Comparison of ENCODE assay signal across 1 cellular context in genomic region chr6:26204332-26205160, GRCh38.
A peak's percentile ranks its signal among the peaks of the same experiment; 100 is the strongest.
TF ChIP-seq lines count a peak whose summit lies in the region.

No MANE protein-coding gene starts in this region.

TF ChIP-seq in H1, 55 proteins besides CTCF, POLR2A, EP300 and RAD21:
- TF ChIP-seq NRF1 (IDR thresholded peaks at IDR 0.05; ENCODE audit: low read depth, low read length): no peak
- peak; percentile 46 for TF ChIP-seq KDM4A (IDR thresholded peaks at IDR 0.05; ENCODE audit: low read depth, low read length, severe bottlenecking)
- TF ChIP-seq USF2 (IDR thresholded peaks at IDR 0.05; ENCODE audit: low read length): no peak; the same call in 1 of the 2 replicates
- 0 out of 2 replicates have a peak, but pooled peaks have one; percentile 42 for TF ChIP-seq ATF3 (IDR thresholded peaks at IDR 0.05; ENCODE audit: insufficient read depth, low read depth, low read length)
- TF ChIP-seq MAFK (IDR thresholded peaks at IDR 0.05; ENCODE audit: low read depth, low read length): peak; percentile 22; the same call in 1 of the 2 replicates
- peak; percentile 100 for TF ChIP-seq JUND (IDR thresholded peaks at IDR 0.05; ENCODE audit: low read length)
- peak; percentile 92 for TF ChIP-seq CREB1 (IDR thresholded peaks at IDR 0.05)
- TF ChIP-seq RNF2 (IDR thresholded peaks at IDR 0.05; ENCODE audit: borderline replicate concordance, low read depth, low read length, missing control alignments, poor library complexity, severe bottlenecking): no peak
- peak; percentile 72 to 94; a peak in 3 of 4 replicates for TF ChIP-seq SIN3A (conservative IDR thresholded peaks at IDR 0.05 in 1 of 2, IDR thresholded peaks at IDR 0.05 in 1 of 2; ENCODE audit: low read depth in 1 of 2, low read length in 2 of 2)
- peak; percentile 98 for TF ChIP-seq TAF7 (optimal IDR thresholded peaks at IDR 0.05; ENCODE audit: borderline replicate concordance, low read depth, low read length)
- no peak for TF ChIP-seq CTBP2 (IDR thresholded peaks at IDR 0.05; ENCODE audit: borderline replicate concordance, insufficient read depth, insufficient read length, low read length)
- TF ChIP-seq BRCA1 (IDR thresholded peaks at IDR 0.05; ENCODE audit: low read depth, low read length): no peak
- TF ChIP-seq SAP30 (IDR thresholded peaks at IDR 0.05; ENCODE audit: insufficient read depth, insufficient replicate concordance, low read length): peak; percentile 89
- TF ChIP-seq, protein P1, sequence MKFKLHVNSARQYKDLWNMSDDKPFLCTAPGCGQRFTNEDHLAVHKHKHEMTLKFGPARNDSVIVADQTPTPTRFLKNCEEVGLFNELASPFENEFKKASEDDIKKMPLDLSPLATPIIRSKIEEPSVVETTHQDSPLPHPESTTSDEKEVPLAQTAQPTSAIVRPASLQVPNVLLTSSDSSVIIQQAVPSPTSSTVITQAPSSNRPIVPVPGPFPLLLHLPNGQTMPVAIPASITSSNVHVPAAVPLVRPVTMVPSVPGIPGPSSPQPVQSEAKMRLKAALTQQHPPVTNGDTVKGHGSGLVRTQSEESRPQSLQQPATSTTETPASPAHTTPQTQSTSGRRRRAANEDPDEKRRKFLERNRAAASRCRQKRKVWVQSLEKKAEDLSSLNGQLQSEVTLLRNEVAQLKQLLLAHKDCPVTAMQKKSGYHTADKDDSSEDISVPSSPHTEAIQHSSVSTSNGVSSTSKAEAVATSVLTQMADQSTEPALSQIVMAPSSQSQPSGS (IDR thresholded peaks at IDR 0.05; ENCODE audit: low read length): peak; percentile 99
- no peak for TF ChIP-seq HDAC6 (IDR thresholded peaks at IDR 0.05; ENCODE audit: low read depth, low read length)
- TF ChIP-seq NANOG (IDR thresholded peaks at IDR 0.05; ENCODE audit: insufficient read depth, low read depth, low read length, poor library complexity, severe bottlenecking): peak; percentile 11
- peak; percentile 74 for TF ChIP-seq CHD2 (IDR thresholded peaks at IDR 0.05; ENCODE audit: low read length)
- TF ChIP-seq SRF (IDR thresholded peaks at IDR 0.05; ENCODE audit: low read depth, low read length): 0 out of 2 replicates have a peak, but pooled peaks have one; percentile 1
- TF ChIP-seq GTF2F1 (IDR thresholded peaks at IDR 0.05; ENCODE audit: borderline replicate concordance, low read depth, low read length): peak; percentile 96
- no peak for TF ChIP-seq KDM5A (IDR thresholded peaks at IDR 0.05; ENCODE audit: low read length)
- TF ChIP-seq CHD7 (IDR thresholded peaks at IDR 0.05; ENCODE audit: insufficient replicate concordance, low read length): peak; percentile 74
- no peak; the same call in 1 of the 2 replicates for TF ChIP-seq MAX (IDR thresholded peaks at IDR 0.05)
- TF ChIP-seq EGR1 (IDR thresholded peaks at IDR 0.05; ENCODE audit: borderline replicate concordance, low read depth, low read length): peak; percentile 22; the same call in 1 of the 2 replicates
- TF ChIP-seq TAF1 (IDR thresholded peaks at IDR 0.05; ENCODE audit: low read depth, low read length): peak; percentile 99
- peak; percentile 83 for TF ChIP-seq PHF8 (conservative IDR thresholded peaks at IDR 0.05; ENCODE audit: low read depth, low read length)
- no peak for TF ChIP-seq KDM1A (IDR thresholded peaks at IDR 0.05; ENCODE audit: borderline replicate concordance, low read length)
- TF ChIP-seq CEBPB (IDR thresholded peaks at IDR 0.05; ENCODE audit: low read depth, low read length): no peak
- peak; percentile 49 for TF ChIP-seq SIRT6 (IDR thresholded peaks at IDR 0.05; ENCODE audit: low read length)
- no peak for TF ChIP-seq SUZ12 (IDR thresholded peaks at IDR 0.05; ENCODE audit: low read length)
- TF ChIP-seq POLR2AphosphoS5 (IDR thresholded peaks at IDR 0.05; ENCODE audit: low read depth, low read length): peak; percentile 100
- TF ChIP-seq RBBP5 (IDR thresholded peaks at IDR 0.05; ENCODE audit: borderline replicate concordance, low read depth, low read length): peak; percentile 24; the same call in 1 of the 2 replicates
- peak; percentile 94 for TF ChIP-seq SP1 (IDR thresholded peaks at IDR 0.05; ENCODE audit: low read depth, low read length)
- no peak; a peak in 1 of 4 replicates for TF ChIP-seq HDAC2 (IDR thresholded peaks at IDR 0.05; ENCODE audit: borderline replicate concordance in 1 of 2, low read depth in 2 of 2, low read length in 2 of 2)
- peak; percentile 96 for TF ChIP-seq SP4 (IDR thresholded peaks at IDR 0.05; ENCODE audit: low read length)
- TF ChIP-seq E2F6 (IDR thresholded peaks at IDR 0.05): no peak
- no peak for TF ChIP-seq CBX8 (IDR thresholded peaks at IDR 0.05; ENCODE audit: borderline replicate concordance, low read depth, low read length)
- no peak for TF ChIP-seq CBX5 (IDR thresholded peaks at IDR 0.05; ENCODE audit: low read depth, low read length)
- peak; percentile 98 for TF ChIP-seq TBP (IDR thresholded peaks at IDR 0.05; ENCODE audit: low read depth, low read length)
- no peak for TF ChIP-seq FOSL1 (IDR thresholded peaks at IDR 0.05; ENCODE audit: insufficient read depth, low read depth, low read length)
- TF ChIP-seq JUN (IDR thresholded peaks at IDR 0.05; ENCODE audit: low read depth, low read length): peak; percentile 94
- TF ChIP-seq SP2 (IDR thresholded peaks at IDR 0.05; ENCODE audit: low read length): no peak
- TF ChIP-seq RXRA (IDR thresholded peaks at IDR 0.05; ENCODE audit: insufficient read depth, low read depth, low read length): no peak
- no peak for TF ChIP-seq EZH2 (IDR thresholded peaks at IDR 0.05; ENCODE audit: low read depth, low read length, severe bottlenecking)
- no peak for TF ChIP-seq POU5F1 (IDR thresholded peaks at IDR 0.05; ENCODE audit: low read depth, low read length)
- TF ChIP-seq TEAD4 (IDR thresholded peaks at IDR 0.05; ENCODE audit: low read depth, low read length): no peak
- peak; percentile 87; the same call in 1 of the 2 replicates for TF ChIP-seq CHD1 (IDR thresholded peaks at IDR 0.05; ENCODE audit: low read depth, low read length)
- no peak for TF ChIP-seq ZNF274 (IDR thresholded peaks at IDR 0.05; ENCODE audit: borderline replicate concordance, extremely low read depth, low read length)
- peak; percentile 56; the same call in 1 of the 2 replicates for TF ChIP-seq TCF12 (IDR thresholded peaks at IDR 0.05; ENCODE audit: low read depth, low read length)
- no peak for TF ChIP-seq SIX5 (IDR thresholded peaks at IDR 0.05; ENCODE audit: low read depth, low read length)
- TF ChIP-seq ASH2L (IDR thresholded peaks at IDR 0.05; ENCODE audit: low read length): no peak
